27 cellular contexts compared by ENCODE assay signal in genomic region chr2:9332136-9332852, GRCh38.
DNase-seq lines count a peak whose midpoint lies in the region; ATAC-seq and TF ChIP-seq lines count a peak whose summit lies in the region.
"Had no signal": no experiment of that assay in that cellular context is flagged by ENCODE, and none has a peak within 500 bp of the region (broad histone marks: within the 10 kb centered on the region; RNA-seq: fewer than 3 reads in every experiment).

No MANE protein-coding gene starts in this region.

- no peaks in the 10 kb centered on the region for H3K27me3 Mint-ChIP-seq in stimulated activated naive B cell treated with anti-CD40 and anti-IgM and Interleukin-4, amounts not matched to agents 10 μg/mL and 1 μg/mL and 100 μg/mL, for 72 hours

- H3K27ac Mint-ChIP-seq in stimulated activated naive B cell treated with anti-CD40 and anti-IgM and Interleukin-4, amounts not matched to agents 10 μg/mL and 1 μg/mL and 100 μg/mL, for 72 hours = no peak overlapping the region
- H3K27ac Mint-ChIP-seq: activated T-helper 2 cell treated with anti-CD3 and anti-CD28 coated beads, Interferon-gamma antibody, Interleukin-2, Interleukin-4, amounts not matched to agents 10 μg/mL and 5 μg/mL and 100 μg/mL, durations not matched to agents 14 hours and 24 hours and 36 hours; stimulated activated naive CD8-positive, alpha-beta T cell treated with anti-CD3 and anti-CD28 coated beads, Interleukin-15, Interleukin-2, amounts not matched to agents 100 ng/mL and 50 ng/mL, for 24 hours had no signal

- TF ChIP-seq CTCF in VCaP (conservative IDR thresholded peaks at IDR 0.05) (no peak), GM20000 (IDR thresholded peaks at IDR 0.05; ENCODE audit: extremely low read depth, missing control alignments) (no peak)

- peaks cover 0 to 2% of the 10 kb centered on the region in 2 donors for H3K9me3 Mint-ChIP-seq in stimulated activated naive B cell treated with anti-CD40 and anti-IgM and Interleukin-4, amounts not matched to agents 10 μg/mL and 1 μg/mL and 100 μg/mL, for 72 hours
- H3K9me3 Mint-ChIP-seq: activated T-helper 2 cell treated with anti-CD3 and anti-CD28 coated beads, Interferon-gamma antibody, Interleukin-2, Interleukin-4, amounts not matched to agents 10 μg/mL and 5 μg/mL and 100 μg/mL, durations not matched to agents 14 hours and 24 hours and 36 hours; stimulated activated naive CD8-positive, alpha-beta T cell treated with anti-CD3 and anti-CD28 coated beads, Interleukin-15, Interleukin-2, amounts not matched to agents 100 ng/mL and 50 ng/mL, for 24 hours had no signal

- peaks cover 31 to 35% of the 10 kb centered on the region in 2 donors for H3K4me1 Mint-ChIP-seq in stimulated activated naive B cell treated with anti-CD40 and anti-IgM and Interleukin-4, amounts not matched to agents 10 μg/mL and 1 μg/mL and 100 μg/mL, for 72 hours

- H4K20me1 ChIP-seq in BLaER1 = no peaks in the 10 kb centered on the region

- DNase-seq in G401 (ENCODE audit: low spot score) (peak; percentile 72), GM20000 (ENCODE audit: low spot score) (no peak), 8988T (no peak)
- no peak for DNase-seq in stimulated activated naive B cell treated with anti-CD40 and anti-IgM and Interleukin-4, amounts not matched to agents 10 μg/mL and 1 μg/mL and 100 μg/mL, for 72 hours
- DNase-seq: activated CD4-positive, alpha-beta T cell treated with anti-CD3 and anti-CD28 coated beads for 48 hours; activated naive CD4-positive, alpha-beta T cell treated with anti-CD3 and anti-CD28 coated beads, Interleukin-2, amount 50 U/mL, for 16 hours; activated T-cell treated with anti-CD3 and anti-CD28 coated beads for 4 hours; colonic mucosa; DMS153; effector CD8-positive, alpha-beta T cell; hypothalamus; Kasumi-1; left cardiac atrium; MV-4-11; NCI-H1694 treated with DMSO at 0.1 percent for 48 hours; NCI-H526 treated with DMSO at 0.1 percent for 48 hours; ovary; T1000; WERI-Rb-1 had no signal

- H3K4me2 ChIP-seq in BLaER1 = peak overlapping the region; percentile 88

- no peak overlapping the region for H3K4me3 Mint-ChIP-seq in stimulated activated naive B cell treated with anti-CD40 and anti-IgM and Interleukin-4, amounts not matched to agents 10 μg/mL and 1 μg/mL and 100 μg/mL, for 72 hours
- H3K4me3 Mint-ChIP-seq: stimulated activated naive CD8-positive, alpha-beta T cell treated with anti-CD3 and anti-CD28 coated beads, Interleukin-15, Interleukin-2, amounts not matched to agents 100 ng/mL and 50 ng/mL, for 24 hours had no signal

- H3K4me1 ChIP-seq in BLaER1 (peaks cover 98% of the 10 kb centered on the region), mesodermal cell (ENCODE audit: control insufficient read depth, insufficient read depth, low read length, poor library complexity, severe bottlenecking) (peaks cover 51% of the 10 kb centered on the region)

- H3K4me3 ChIP-seq in BLaER1 (no peak overlapping the region), mesodermal cell (ENCODE audit: extremely low read depth, insufficient read depth, low read length, poor library complexity, severe bottlenecking) (no peak overlapping the region)
- H3K4me3 ChIP-seq: colonic mucosa, lung, ovary, SJSA1 had no signal

- H3K36me3 ChIP-seq in BLaER1 = peaks cover 22% of the 10 kb centered on the region
- H3K36me3 ChIP-seq in mesodermal cell (ENCODE audit: control insufficient read depth, insufficient read depth, low read length) = peaks cover 61% of the 10 kb centered on the region
- H3K36me3 ChIP-seq: colonic mucosa, ovary had no signal

- H3K9me3 ChIP-seq in BLaER1 (no peaks in the 10 kb centered on the region), mesodermal cell (ENCODE audit: control insufficient read depth, low read length) (no peaks in the 10 kb centered on the region)
- H3K9me3 ChIP-seq: colonic mucosa, ovary, SJSA1 had no signal

- WGBS in mesodermal cell (ENCODE audit: insufficient coverage in 2 of 2), 2 experiments = 95 to 97% methylated on average over 10 to 11 of the region's 13 CpGs

- H3K27ac ChIP-seq in BLaER1 (peak overlapping the region; percentile 84), VCaP (peak overlapping the region; percentile 94), mesodermal cell (ENCODE audit: low read depth, low read length, severe bottlenecking) (peak overlapping the region; percentile 70)
- H3K27ac ChIP-seq: colonic mucosa, HL-60, ovary, SJSA1, WERI-Rb-1 had no signal

- no peaks in the 10 kb centered on the region for H3K36me3 Mint-ChIP-seq in stimulated activated naive B cell treated with anti-CD40 and anti-IgM and Interleukin-4, amounts not matched to agents 10 μg/mL and 1 μg/mL and 100 μg/mL, for 72 hours

- in situ Hi-C loops in G401 (cut with HindIII; ENCODE audit: low sequenced_read_pairs) = no loop called here

- no peak for ATAC-seq in stimulated activated naive B cell treated with anti-CD40 and anti-IgM and Interleukin-4, amounts not matched to agents 10 μg/mL and 1 μg/mL and 100 μg/mL, for 72 hours (replicated peaks)

- no peaks in the 10 kb centered on the region for H3K27me3 ChIP-seq in BLaER1
- H3K27me3 ChIP-seq: colonic mucosa, ovary, SJSA1 had no signal

- H3K9ac ChIP-seq in BLaER1 = peak overlapping the region; percentile 70
